ENCODE assay signal across 18 cellular contexts in the genomic region with DNA sequence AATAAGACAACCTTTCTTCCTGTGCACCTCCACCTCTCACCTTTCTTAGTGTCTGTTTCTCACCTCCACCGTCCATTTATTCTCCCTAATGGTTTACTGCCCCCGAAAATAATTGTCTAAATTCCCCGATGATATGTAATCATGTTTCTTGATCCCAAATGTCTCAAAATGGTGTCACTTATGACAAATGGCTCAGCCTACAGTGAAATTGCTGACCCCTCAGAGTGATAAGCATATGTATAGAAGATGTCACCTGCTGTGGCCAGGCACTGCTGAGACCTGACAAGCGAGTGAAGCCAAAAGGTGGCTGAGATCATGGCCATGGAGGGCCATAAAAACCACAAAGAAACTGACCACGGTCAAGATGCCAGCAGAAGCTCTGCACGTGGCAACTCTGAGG.
"Had no signal": no experiment of that assay in that cellular context is flagged by ENCODE, and none has a peak within 500 bp of the region (broad histone marks: within the 10 kb centered on the region; RNA-seq: fewer than 3 reads in every experiment).

No MANE protein-coding gene starts in this region.

- H3K4me1 ChIP-seq: foreskin keratinocyte, heart left ventricle, psoas muscle, testis had no signal

- H3K36me3 ChIP-seq: heart left ventricle, spleen had no signal

- H3K27me3 ChIP-seq: foreskin keratinocyte, heart left ventricle, spleen, testis had no signal

- H3K4me3 ChIP-seq: heart left ventricle, psoas muscle, spleen, testis had no signal

- H3K27me3 Mint-ChIP-seq: activated CD8-positive, alpha-beta memory T cell treated with anti-CD3 and anti-CD28 coated beads, Interleukin-2, amount 10 ng/mL, durations not matched to agents 7 days and 5 days; activated naive CD8-positive, alpha-beta T cell treated with anti-CD3 and anti-CD28 coated beads, Interleukin-2, amount 10 ng/mL, durations not matched to agents 7 days and 5 days; naive thymus-derived CD8-positive, alpha-beta T cell had no signal

- H3K9me3 Mint-ChIP-seq: activated naive CD8-positive, alpha-beta T cell treated with anti-CD3 and anti-CD28 coated beads, Interleukin-2, amount 10 ng/mL, durations not matched to agents 7 days and 5 days; naive thymus-derived CD8-positive, alpha-beta T cell; T-helper 2 cell treated with Interferon-gamma antibody and Interleukin-4, amounts not matched to agents 5 μg/mL and 100 μg/mL, for 36 hours had no signal

- H3K36me3 Mint-ChIP-seq: activated CD8-positive, alpha-beta memory T cell treated with anti-CD3 and anti-CD28 coated beads, Interleukin-2, amount 10 ng/mL, durations not matched to agents 7 days and 5 days; activated naive CD8-positive, alpha-beta T cell treated with anti-CD3 and anti-CD28 coated beads, Interleukin-2, amount 10 ng/mL, durations not matched to agents 7 days and 5 days; naive thymus-derived CD8-positive, alpha-beta T cell had no signal

- H3K9me3 ChIP-seq: heart left ventricle, psoas muscle, spleen, testis had no signal

- DNase-seq: activated CD4-positive, alpha-beta T cell treated with anti-CD3 and anti-CD28 coated beads for 4 hours; activated CD8-positive, alpha-beta memory T cell treated with anti-CD3 and anti-CD28 coated beads, Interleukin-2, amount 10 ng/mL, durations not matched to agents 7 days and 5 days; activated naive CD8-positive, alpha-beta T cell treated with anti-CD3 and anti-CD28 coated beads, Interleukin-2, amount 10 ng/mL, durations not matched to agents 7 days and 5 days; activated T-cell treated with anti-CD3 and anti-CD28 coated beads, Interleukin-2, amount 50 U/mL, for 24 hours; aorta; foreskin keratinocyte; heart left ventricle; naive thymus-derived CD8-positive, alpha-beta T cell; nucleus accumbens; psoas muscle; SHP77 treated with DMSO at 0.1 percent for 48 hours; spleen; stimulated activated CD4-positive, alpha-beta T cell treated with anti-CD3 and anti-CD28 coated beads, Interleukin-1b, Interleukin-23, amount 100 ng/mL, for 48 hours; stimulated activated naive CD4-positive, alpha-beta T cell treated with Interleukin-2 at 50 U/mL for 16 hours; testis had no signal

- H3K27ac ChIP-seq: foreskin keratinocyte, heart left ventricle, psoas muscle, testis had no signal

- H3K4me3 Mint-ChIP-seq: activated CD8-positive, alpha-beta memory T cell treated with anti-CD3 and anti-CD28 coated beads, Interleukin-2, amount 10 ng/mL, durations not matched to agents 7 days and 5 days; activated naive CD8-positive, alpha-beta T cell treated with anti-CD3 and anti-CD28 coated beads, Interleukin-2, amount 10 ng/mL, durations not matched to agents 7 days and 5 days; activated T-cell treated with anti-CD3 and anti-CD28 coated beads, Interleukin-2, amount 50 U/mL, for 24 hours; T-helper 2 cell treated with Interferon-gamma antibody and Interleukin-4, amounts not matched to agents 5 μg/mL and 100 μg/mL, for 36 hours had no signal

- FAIRE-seq: bronchial epithelial cell had no signal

- ATAC-seq: foreskin keratinocyte, heart left ventricle, psoas muscle, sciatic nerve had no signal
